9 cellular contexts compared by ENCODE assay signal in the genomic region with DNA sequence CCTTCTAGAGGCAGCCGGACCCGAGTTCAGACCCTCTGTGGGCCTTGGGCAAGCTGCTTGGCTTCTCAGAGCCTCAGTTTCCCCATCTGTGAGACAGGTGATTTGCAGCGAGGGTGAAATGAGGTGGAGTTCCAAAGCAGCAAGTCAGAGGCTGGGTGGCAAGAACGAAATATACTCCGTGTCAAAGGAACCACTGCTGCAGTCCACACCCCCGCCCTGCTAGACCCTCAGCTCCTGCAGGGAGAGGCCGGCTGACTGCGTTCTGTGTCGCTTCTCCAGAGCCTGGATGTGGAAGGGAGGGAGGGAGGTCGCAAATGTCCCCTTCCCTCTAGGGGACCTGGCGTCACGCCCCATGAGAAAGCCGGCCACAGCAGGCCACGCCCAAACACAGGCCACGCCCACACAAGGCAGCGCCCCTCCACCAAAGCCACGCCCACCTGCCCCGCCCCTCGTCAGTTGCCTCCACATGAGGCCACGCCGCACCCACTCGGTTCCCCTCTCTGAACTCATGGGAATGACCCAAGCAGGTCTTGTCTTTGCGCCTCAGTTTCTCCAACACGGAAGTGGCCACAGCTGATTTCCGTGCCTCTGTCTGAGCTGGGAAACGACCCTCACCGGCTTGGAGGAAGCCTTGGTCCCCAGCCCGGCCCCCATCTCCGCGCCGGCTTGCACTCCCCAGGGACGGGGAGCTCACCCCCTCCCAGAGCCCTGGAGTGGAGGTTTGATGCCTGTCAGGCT. TPM values are rescaled to one million over a fixed set of nuclear protein-coding genes. Genes with fewer than 3 reads are reported as not detected.
DNase-seq lines count a peak whose midpoint lies in the region; ATAC-seq, FAIRE-seq and TF ChIP-seq lines count a peak whose summit lies in the region.
"Had no signal": no experiment of that assay in that cellular context is flagged by ENCODE, and none has a peak within 500 bp of the region (broad histone marks: within the 10 kb centered on the region; RNA-seq: fewer than 3 reads in every experiment).

No MANE protein-coding gene starts in this region.

- 0 out of 3 replicates have a peak, but pooled peaks cover 7% of the 10 kb centered on the region for H3K36me3 Mint-ChIP-seq in GM23338 (ENCODE audit: low read depth)

- no peaks in the 10 kb centered on the region for H4K20me1 ChIP-seq in GM23338 (replicated peaks; ENCODE audit: insufficient read depth)

- WGBS in small intestine, 3 donors = 16 to 23% (median 19%) methylated on average over 28 to 32 of the region's 32 CpGs

- no peak overlapping the region for H3K27ac Mint-ChIP-seq in GM23338

- H3K27me3 Mint-ChIP-seq in GM23338 (ENCODE audit: insufficient read depth, low read depth, poor library complexity) = peaks cover 13% of the 10 kb centered on the region

- no peak overlapping the region for H3K27ac ChIP-seq in GM23338 (ENCODE audit: low read depth)
- no peak overlapping the region for H3K27ac ChIP-seq in RWPE2 (ENCODE audit: poor library complexity, severe bottlenecking)
- no peak overlapping the region for H3K27ac ChIP-seq in small intestine (ENCODE audit: low read depth in 1 of 2, low read length in 1 of 2)
- no peak overlapping the region for H3K27ac ChIP-seq in ascending aorta
- H3K27ac ChIP-seq: heart left ventricle, PC-9 had no signal

- FAIRE-seq in small intestine (lab: Jason Lieb, UNC) = no peak

- H3K4me3 ChIP-seq in GM23338 (peak overlapping the region; percentile 46; the same call in 1 of the 2 replicates), RWPE2 (ENCODE audit: severe bottlenecking) (no peak overlapping the region), adipocyte (ENCODE audit: low read length) (no peak overlapping the region), small intestine (ENCODE audit: low read depth in 1 of 2, low read length in 2 of 2) (no peak overlapping the region), ascending aorta (no peak overlapping the region)
- H3K4me3 ChIP-seq: heart left ventricle, PC-9 had no signal

- no peaks in the 10 kb centered on the region for H3K36me3 ChIP-seq in GM23338 (ENCODE audit: insufficient read depth)
- H3K36me3 ChIP-seq in RWPE2 (ENCODE audit: low read depth) = no peaks in the 10 kb centered on the region
- no peaks in the 10 kb centered on the region for H3K36me3 ChIP-seq in adipocyte (ENCODE audit: control insufficient read depth, insufficient read depth, low read length, severe bottlenecking)
- H3K36me3 ChIP-seq in small intestine (ENCODE audit: control insufficient read depth in 2 of 2, insufficient read depth in 2 of 2, low read length in 2 of 2) = no peaks in the 10 kb centered on the region
- no peaks in the 10 kb centered on the region for H3K36me3 ChIP-seq in ascending aorta
- H3K36me3 ChIP-seq: heart left ventricle had no signal

- H3F3A ChIP-seq in GM23338 (replicated peaks; ENCODE audit: low read depth) = no peaks in the 10 kb centered on the region; the same call in 1 of the 2 replicates

- DNase-seq in GM23338 (ENCODE audit: low spot score) = peak; percentile 90
- no peak for DNase-seq in RWPE2 (ENCODE audit: low spot score)
- peak; percentile 57 for DNase-seq in adipocyte (ENCODE audit: low read depth)
- DNase-seq in small intestine = peak; percentile 46
- DNase-seq in ascending aorta (ENCODE audit: low spot score in 2 of 2) = no peak
- no peak for DNase-seq in NCI-H226

- H3K9me2 ChIP-seq in GM23338 (ENCODE audit: insufficient read depth) = no peaks in the 10 kb centered on the region

- peak overlapping the region; percentile 65 for H2AFZ ChIP-seq in GM23338
- H2AFZ ChIP-seq: PC-9 had no signal

- intact Hi-C loops in ascending aorta (cut with DNase I) = no loop called here

- H3K4me1 Mint-ChIP-seq in GM23338 = no peaks in the 10 kb centered on the region

- H3K4me1 ChIP-seq in GM23338 (ENCODE audit: insufficient read depth) (peaks cover 3% of the 10 kb centered on the region; the same call in 1 of the 2 replicates), RWPE2 (ENCODE audit: insufficient read depth, poor library complexity, severe bottlenecking) (no peaks in the 10 kb centered on the region), adipocyte (ENCODE audit: control insufficient read depth, insufficient read depth, low read length) (no peaks in the 10 kb centered on the region), small intestine (ENCODE audit: control insufficient read depth in 2 of 2, insufficient read depth in 1 of 2, low read depth in 1 of 2, low read length in 1 of 2) (no peaks in the 10 kb centered on the region), ascending aorta (no peaks in the 10 kb centered on the region)
- H3K4me1 ChIP-seq: heart left ventricle had no signal

- H3K9me3 Mint-ChIP-seq in GM23338 = peaks cover 18% of the 10 kb centered on the region

- H3K4me2 ChIP-seq in GM23338 = peak overlapping the region; percentile 72
- H3K4me2 ChIP-seq: PC-9 had no signal

- H3K9me3 ChIP-seq in RWPE2 (ENCODE audit: severe bottlenecking) (no peaks in the 10 kb centered on the region), adipocyte (ENCODE audit: control insufficient read depth, low read length) (peaks cover 18% of the 10 kb centered on the region), small intestine (ENCODE audit: control insufficient read depth, low read depth) (no peaks in the 10 kb centered on the region), ascending aorta (peaks cover 0 to 7% of the 10 kb centered on the region in 2 donors)

- H3K27me3 ChIP-seq in GM23338 (ENCODE audit: insufficient read depth) (0 out of 2 replicates have a peak, but pooled peaks cover 2% of the 10 kb centered on the region), RWPE2 (ENCODE audit: insufficient read depth, poor library complexity, severe bottlenecking) (peaks cover 23% of the 10 kb centered on the region), adipocyte (replicated peaks; ENCODE audit: control insufficient read depth, insufficient read depth, low read length) (peaks cover 33% of the 10 kb centered on the region), small intestine (ENCODE audit: control insufficient read depth in 2 of 2, insufficient read depth in 2 of 2, low read length in 2 of 2) (peaks cover 4 to 26% of the 10 kb centered on the region in 2 donors), ascending aorta (peaks cover 10% of the 10 kb centered on the region)

- no peaks in the 10 kb centered on the region for H3K79me2 ChIP-seq in GM23338 (replicated peaks; ENCODE audit: insufficient read depth)

- no peak overlapping the region for H3K9ac ChIP-seq in adipocyte (ENCODE audit: low read length)

- TF ChIP-seq CTCF in GM23338 (conservative IDR thresholded peaks at IDR 0.05; ENCODE audit: low read depth in 2 of 2) = no peak
- no peak for TF ChIP-seq CTCF in RWPE2 (IDR thresholded peaks at IDR 0.05; ENCODE audit: poor library complexity, severe bottlenecking)
- no peak for TF ChIP-seq CTCF in ascending aorta (IDR thresholded peaks at IDR 0.05)

- peak; percentile 58 for ATAC-seq in GM23338
- peak; percentile 44; the same call in 2 of the 3 replicates for ATAC-seq in RWPE2 (ENCODE audit: low read depth)
- no peak for ATAC-seq in HG03039 (IDR thresholded peaks at IDR 0.05; ENCODE audit: unreplicated experiment)

- H3K4me3 Mint-ChIP-seq in GM23338 = peak overlapping the region; percentile 19; the same call in 1 of the 3 replicates

TF ChIP-seq in GM23338, 12 proteins besides CTCF, POLR2A, EP300 and RAD21 (continues in another document):
- TF ChIP-seq JUNB (IDR thresholded peaks at IDR 0.05; ENCODE audit: unreplicated experiment) = no peak
- TF ChIP-seq EZH2phosphoT487 (IDR thresholded peaks at IDR 0.05; ENCODE audit: unreplicated experiment) = no peak
- TF ChIP-seq NANOG (IDR thresholded peaks at IDR 0.05; ENCODE audit: borderline replicate concordance) = no peak
- no peak for TF ChIP-seq EZH2 (IDR thresholded peaks at IDR 0.05; ENCODE audit: low read depth, unreplicated experiment)
- no peak for TF ChIP-seq REST (IDR thresholded peaks at IDR 0.05; ENCODE audit: unreplicated experiment)
- no peak for TF ChIP-seq ZNF114 (CRISPR knock-in tag; IDR thresholded peaks at IDR 0.05)
- no peak for TF ChIP-seq STAT1 (IDR thresholded peaks at IDR 0.05; ENCODE audit: unreplicated experiment)
- no peak for TF ChIP-seq POLR2AphosphoS5 (IDR thresholded peaks at IDR 0.05; ENCODE audit: low read depth)
- TF ChIP-seq ZNF331 (CRISPR knock-in tag; IDR thresholded peaks at IDR 0.05; ENCODE audit: low read depth) = no peak
- no peak for TF ChIP-seq CREB1 (CRISPR knock-in tag; IDR thresholded peaks at IDR 0.05; ENCODE audit: low read depth)

RNA-seq across cellular contexts. Expression of gene TCF3, which starts 38.3 kb away (rescaled TPM):
- total RNA-seq in GM23338 (2014; rRNA removed; shearing (Covaris generic)) = 250 and 383 TPM in 2 replicates
- polyA plus RNA-seq in GM23338 (2016; fragmentation: Nextera tagmentation; extraction: Ambion mirVana) (166 and 186 TPM in 2 replicates), small intestine (10 to 100 TPM; 43.2 to 58.7 (median 46.7) TPM)
- total RNA-seq in ascending aorta = 209 TPM

Comparison
In these comparisons a context has a peak if more than half of its experiments do, and no peak if none do; other contexts are left out.
1. DNase-seq: peak in GM23338 (single experiment), adipocyte (single experiment) and small intestine (single experiment); none in RWPE2 (single experiment), ascending aorta (0 of 2) and NCI-H226 (single experiment).